ENCODE assay signal across 8 cellular contexts in genomic region chr12:104064842-104065441, GRCh38. TPM values are rescaled to one million over a fixed set of nuclear protein-coding genes. Genes with fewer than 3 reads are reported as not detected.
DNase-seq lines count a peak whose midpoint lies in the region; ATAC-seq and TF ChIP-seq lines count a peak whose summit lies in the region.

No MANE protein-coding gene starts in this region.

- peak overlapping the region; percentile 87 for H3K9ac ChIP-seq in BLaER1

- TF ChIP-seq CTCF in left lung (IDR thresholded peaks at IDR 0.05) (no peak), tibial artery (IDR thresholded peaks at IDR 0.05) (no peak)

- DNase-seq in NAMALWA (ENCODE audit: low spot score) = peak; percentile 9
- peak in 12 of 61 donors; percentile 1 to 72 (median 40) for DNase-seq in caudate nucleus (lab: John Stamatoyannopoulos, UW)
- DNase-seq in left lung = peak; percentile 46 to 73
- peak in 1 of 2 donors; percentile 23 for DNase-seq in tibial artery
- DNase-seq in NOMO-1 treated with DMSO at 0.1 percent for 48 hours (lab: John Stamatoyannopoulos, UW; ENCODE audit: unreplicated experiment) = no peak
- no peak for DNase-seq in NK-92 (lab: John Stamatoyannopoulos, UW; ENCODE audit: unreplicated experiment)

- peaks cover 16% of the 10 kb centered on the region; the same call in 1 of the 2 replicates for H4K20me1 ChIP-seq in BLaER1

- H3K4me2 ChIP-seq in BLaER1 = peak overlapping the region; percentile 98

- ATAC-seq in GM19372 (IDR thresholded peaks at IDR 0.05; ENCODE audit: low read depth, unreplicated experiment) (peak; percentile 23), left lung (peak; percentile 36)

- H3K27me3 ChIP-seq in BLaER1 (no peaks in the 10 kb centered on the region), left lung (no peaks in the 10 kb centered on the region), tibial artery (no peaks in the 10 kb centered on the region)

- H3K4me3 ChIP-seq in BLaER1 (peak overlapping the region; percentile 94), left lung (peak overlapping the region; percentile 77 to 84), tibial artery (peak overlapping the region; percentile 80 to 97)

- H3K36me3 ChIP-seq in BLaER1 = peaks cover 20% of the 10 kb centered on the region
- H3K36me3 ChIP-seq in left lung = peaks cover 3 to 13% of the 10 kb centered on the region in 2 donors
- H3K36me3 ChIP-seq in tibial artery = peaks cover 0 to 30% (median 11%) of the 10 kb centered on the region in 3 donors

- H3K9me3 ChIP-seq in BLaER1 (no peaks in the 10 kb centered on the region), left lung (no peaks in the 10 kb centered on the region), tibial artery (no peaks in the 10 kb centered on the region)

- H3K27ac ChIP-seq in BLaER1 (peak overlapping the region; percentile 84), caudate nucleus (ENCODE audit: low read depth, low read length) (peak overlapping the region; percentile 71), left lung (peak overlapping the region; percentile 82 to 84), tibial artery (peak overlapping the region; percentile 88 to 89)

- H3K4me1 ChIP-seq in BLaER1 = peaks cover 23% of the 10 kb centered on the region
- H3K4me1 ChIP-seq in left lung = peaks cover 4 to 21% of the 10 kb centered on the region in 2 donors
- peaks cover 0 to 28% (median 18%) of the 10 kb centered on the region in 4 donors for H3K4me1 ChIP-seq in tibial artery

- intact Hi-C loops in left lung (cut with DNase I) (no loop called here), tibial artery (cut with DNase I; ENCODE audit: low total_unique reads) (loop anchor here (10.0 kb wide), 1 partner anchor 100 kb away; the partner anchor contains the start of gene TDG)

RNA-seq across cellular contexts. Expression of gene HCFC2, which starts 0.6 kb away (rescaled TPM):
- total RNA-seq in left lung = 10 to 100 TPM; 16.7 to 18.1 TPM

RNA-seq across cellular contexts. Expression of gene GLT8D2, which starts 15.0 kb away (rescaled TPM):
- 10 to 100 TPM in 1 of 2 donors, 1 to 10 TPM in 1; 7.5 to 19.2 TPM for total RNA-seq in left lung

Comparison
In these comparisons a context has a peak if more than half of its experiments do, and no peak if none do; other contexts are left out.
1. DNase-seq: peak in NAMALWA (single experiment) and left lung (2 of 2); none in NOMO-1 treated with DMSO at 0.1 percent for 48 hours (single experiment) and NK-92 (single experiment).
2. Peak in every context shown above with its lines, with median percentiles within 50 percentile points of each other: H3K27ac ChIP-seq and H3K4me3 ChIP-seq.